ENCODE assay signal across 14 cellular contexts in genomic region chr6:137794510-137795200, GRCh38.
A peak's percentile ranks its signal among the peaks of the same experiment; 100 is the strongest.
DNase-seq lines count a peak whose midpoint lies in the region; FAIRE-seq and TF ChIP-seq lines count a peak whose summit lies in the region.
"Had no signal": no experiment of that assay in that cellular context is flagged by ENCODE, and none has a peak within 500 bp of the region (broad histone marks: within the 10 kb centered on the region; RNA-seq: fewer than 3 reads in every experiment).

No MANE protein-coding gene starts in this region.

- no peaks in the 10 kb centered on the region for H3K9me3 Mint-ChIP-seq in immature natural killer cell

- DNase-seq in CD1c-positive myeloid dendritic cell (ENCODE audit: extremely low spot score) = peak; percentile 64
- no peak for DNase-seq in GM12891 (ENCODE audit: insufficient read length, low spot score)
- DNase-seq in UCSD-AML1 (lab: John Stamatoyannopoulos, UW; ENCODE audit: unreplicated experiment) = peak; percentile 17
- DNase-seq in immature natural killer cell = no peak
- no peak for DNase-seq in NCI-H2107 (lab: John Stamatoyannopoulos, UW)
- DNase-seq in NCI-H1092 (lab: John Stamatoyannopoulos, UW) = no peak
- no peak for DNase-seq in foreskin melanocyte
- DNase-seq in activated effector memory CD4-positive, alpha-beta T cell treated with Interleukin-2 at 50 U/mL for 16 hours = no peak
- DNase-seq: activated CD4-positive, CD25-positive, alpha-beta regulatory T cell; esophagus squamous epithelium; MG63; NCI-H2171 treated with DMSO at 0.1 percent for 48 hours; thyroid gland had no signal

- H3K4me1 Mint-ChIP-seq in immature natural killer cell = peaks cover 37 to 51% of the 10 kb centered on the region in 2 donors

- H3K27ac Mint-ChIP-seq in immature natural killer cell = peak overlapping the region; percentile 46 to 93 (median 81)

- H3K36me3 Mint-ChIP-seq in immature natural killer cell = no peaks in the 10 kb centered on the region

- H3K27me3 Mint-ChIP-seq in immature natural killer cell (ENCODE audit: low read depth in 3 of 3) = peaks cover 2 to 7% (median 2%) of the 10 kb centered on the region in 3 donors

- no peak for TF ChIP-seq POLR2A in GM12891 (IDR thresholded peaks at IDR 0.05; ENCODE audit: low read depth, low read length)

- no peak for FAIRE-seq in GM12891 (lab: Jason Lieb, UNC)
- FAIRE-seq: colon had no signal

- H3K4me3 Mint-ChIP-seq in immature natural killer cell = peak overlapping the region; percentile 0 to 43 (median 11)

TF ChIP-seq in GM12891, 5 proteins besides CTCF, POLR2A, EP300 and RAD21:
- no peak for TF ChIP-seq PAX5 (IDR thresholded peaks at IDR 0.05; ENCODE audit: insufficient read depth, low read length, severe bottlenecking)
- TF ChIP-seq POU2F2 (IDR thresholded peaks at IDR 0.05; ENCODE audit: low read depth, low read length) = no peak
- no peak for TF ChIP-seq POLR2AphosphoS5 (IDR thresholded peaks at IDR 0.05; ENCODE audit: low read depth, low read length)
- no peak for TF ChIP-seq TAF1 (IDR thresholded peaks at IDR 0.05; ENCODE audit: low read depth, low read length)
- peak; percentile 84 for TF ChIP-seq SPI1 (IDR thresholded peaks at IDR 0.05; ENCODE audit: low read depth, low read length)

Comparison
In these comparisons a context has a peak if more than half of its experiments do, and no peak if none do; other contexts are left out.
1. DNase-seq: peak in CD1c-positive myeloid dendritic cell (single experiment) and UCSD-AML1 (single experiment); none in GM12891 (single experiment), immature natural killer cell (0 of 3), NCI-H2107 (single experiment), NCI-H1092 (single experiment), foreskin melanocyte (single experiment) and activated effector memory CD4-positive, alpha-beta T cell treated with Interleukin-2 at 50 U/mL for 16 hours (single experiment).